Comparison of ENCODE assay signal across 23 cellular contexts in the genomic region with DNA sequence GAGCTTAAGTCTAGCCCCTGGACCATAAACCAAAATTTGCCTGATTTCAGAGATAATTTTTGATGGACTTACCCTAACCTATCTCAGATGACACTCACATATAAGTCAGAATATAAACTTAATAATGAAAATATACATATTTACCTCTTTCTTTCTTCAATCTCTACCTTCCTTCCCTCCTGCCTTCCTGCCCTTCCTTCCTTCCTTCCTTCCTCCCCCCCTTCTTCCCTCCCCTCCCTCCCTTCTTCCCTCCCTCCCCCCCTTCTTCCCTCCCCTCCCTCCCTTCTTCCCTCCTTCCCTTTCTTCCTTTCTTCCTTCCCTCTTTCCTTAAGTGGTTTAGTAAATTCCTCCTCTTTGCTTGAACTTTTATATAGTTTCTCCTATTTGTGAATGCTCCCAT.
DNase-seq lines count a peak whose midpoint lies in the region; ATAC-seq and TF ChIP-seq lines count a peak whose summit lies in the region.
"Had no signal": no experiment of that assay in that cellular context is flagged by ENCODE, and none has a peak within 500 bp of the region (broad histone marks: within the 10 kb centered on the region; RNA-seq: fewer than 3 reads in every experiment).

No MANE protein-coding gene starts in this region.

- H3K27ac Mint-ChIP-seq in brain, result peak overlapping the region in 4 of 5 experiments; percentile 17 to 85 (median 36)
- H3K27ac Mint-ChIP-seq in mesothelial cell of epicardium, result peak overlapping the region; percentile 64
- peak overlapping the region; percentile 52 for H3K27ac Mint-ChIP-seq in neural progenitor cell
- H3K27ac Mint-ChIP-seq in activated CD8-positive, alpha-beta memory T cell treated with anti-CD3 and anti-CD28 coated beads, Interleukin-2, amount 10 ng/mL, durations not matched to agents 7 days and 5 days, result no peak overlapping the region
- H3K27ac Mint-ChIP-seq: CD14-positive monocyte; CD4-positive, alpha-beta memory T cell; CD4-positive, CD25-positive, alpha-beta regulatory T cell; CD8-positive, alpha-beta memory T cell had no signal

- no peak overlapping the region for H3K4me2 ChIP-seq in neural progenitor cell
- H3K4me2 ChIP-seq: BLaER1 had no signal

- no peak overlapping the region for H3K9ac ChIP-seq in neural progenitor cell
- H3K9ac ChIP-seq: BLaER1 had no signal

- no peak overlapping the region for H3K27ac ChIP-seq in neural progenitor cell
- H3K27ac ChIP-seq: BLaER1 had no signal

- peaks cover 11% of the 10 kb centered on the region for H3F3A ChIP-seq in neural progenitor cell (ENCODE audit: low read depth)

- no peaks in the 10 kb centered on the region for H3K79me2 ChIP-seq in neural progenitor cell (ENCODE audit: low read depth)

- no peak for ATAC-seq in activated CD8-positive, alpha-beta memory T cell treated with anti-CD3 and anti-CD28 coated beads, Interleukin-2, amount 10 ng/mL, durations not matched to agents 7 days and 5 days
- ATAC-seq: GM12878 had no signal

- CTCF ChIA-PET in activated CD8-positive, alpha-beta memory T cell treated with anti-CD3 and anti-CD28 coated beads, Interleukin-2, amount 10 ng/mL, durations not matched to agents 7 days and 5 days (lab: Charles Lee), result no interaction called here

- no peaks in the 10 kb centered on the region for H3K36me3 ChIP-seq in neural progenitor cell
- H3K36me3 ChIP-seq: BE2C, BLaER1 had no signal

- H3K4me3 Mint-ChIP-seq in brain (no peak overlapping the region), mesothelial cell of epicardium (no peak overlapping the region), neural progenitor cell (no peak overlapping the region)
- H3K4me3 Mint-ChIP-seq in activated CD8-positive, alpha-beta memory T cell treated with anti-CD3 and anti-CD28 coated beads, Interleukin-2, amount 10 ng/mL, durations not matched to agents 7 days and 5 days, result no peak overlapping the region
- H3K4me3 Mint-ChIP-seq: CD14-positive monocyte; CD4-positive, alpha-beta memory T cell; CD4-positive, CD25-positive, alpha-beta regulatory T cell; CD8-positive, alpha-beta memory T cell had no signal

- intact Hi-C loops in posterior cingulate gyrus (cut with DNase I), result loop anchor here (10.0 kb wide), 1 partner anchor 45 kb away; no protein-coding TSS in a partner anchor

- H3K4me3 ChIP-seq in neural progenitor cell, result no peak overlapping the region
- H3K4me3 ChIP-seq: BLaER1, GM12878 had no signal

- H2AFZ ChIP-seq in neural progenitor cell (replicated peaks), result no peak overlapping the region

- H3K27me3 Mint-ChIP-seq in brain (peaks cover 7% of the 10 kb centered on the region), mesothelial cell of epicardium (ENCODE audit: low read depth) (no peaks in the 10 kb centered on the region), neural progenitor cell (ENCODE audit: insufficient read depth, low read depth) (no peaks in the 10 kb centered on the region)
- H3K27me3 Mint-ChIP-seq in activated CD8-positive, alpha-beta memory T cell treated with anti-CD3 and anti-CD28 coated beads, Interleukin-2, amount 10 ng/mL, durations not matched to agents 7 days and 5 days, result peaks cover 2% of the 10 kb centered on the region
- H3K27me3 Mint-ChIP-seq: CD4-positive, alpha-beta memory T cell had no signal

- H4K20me1 ChIP-seq in neural progenitor cell (ENCODE audit: low read depth), result no peaks in the 10 kb centered on the region
- H4K20me1 ChIP-seq: BLaER1 had no signal

- H3K4me1 ChIP-seq in neural progenitor cell, result peaks cover 30% of the 10 kb centered on the region
- H3K4me1 ChIP-seq: BE2C, BLaER1 had no signal

- H3K9me3 ChIP-seq in neural progenitor cell (ENCODE audit: low read depth), result no peaks in the 10 kb centered on the region
- H3K9me3 ChIP-seq: BE2C, BLaER1 had no signal

- H3K27me3 ChIP-seq in neural progenitor cell, result no peaks in the 10 kb centered on the region
- H3K27me3 ChIP-seq: BE2C, BLaER1 had no signal

- peaks cover 77% of the 10 kb centered on the region for H3K4me1 Mint-ChIP-seq in brain
- H3K4me1 Mint-ChIP-seq in mesothelial cell of epicardium, result peaks cover 35% of the 10 kb centered on the region
- H3K4me1 Mint-ChIP-seq in neural progenitor cell, result peaks cover 52% of the 10 kb centered on the region
- no peaks in the 10 kb centered on the region for H3K4me1 Mint-ChIP-seq in activated CD8-positive, alpha-beta memory T cell treated with anti-CD3 and anti-CD28 coated beads, Interleukin-2, amount 10 ng/mL, durations not matched to agents 7 days and 5 days
- H3K4me1 Mint-ChIP-seq: CD4-positive, alpha-beta memory T cell; CD4-positive, CD25-positive, alpha-beta regulatory T cell; CD8-positive, alpha-beta memory T cell had no signal

- H3K9me3 Mint-ChIP-seq in brain, result peaks cover 0 to 6% (median 0%) of the 10 kb centered on the region in 5 experiments
- no peaks in the 10 kb centered on the region for H3K9me3 Mint-ChIP-seq in mesothelial cell of epicardium
- peaks cover 7% of the 10 kb centered on the region for H3K9me3 Mint-ChIP-seq in neural progenitor cell
- H3K9me3 Mint-ChIP-seq in activated CD8-positive, alpha-beta memory T cell treated with anti-CD3 and anti-CD28 coated beads, Interleukin-2, amount 10 ng/mL, durations not matched to agents 7 days and 5 days (ENCODE audit: low read depth), result no peaks in the 10 kb centered on the region
- H3K9me3 Mint-ChIP-seq: CD4-positive, alpha-beta memory T cell; CD8-positive, alpha-beta memory T cell had no signal

- DNase-seq in mesothelial cell of epicardium (ENCODE audit: low spot score in 2 of 2, unreplicated experiment in 2 of 2), result no peak
- no peak for DNase-seq in neural progenitor cell (ENCODE audit: low spot score)
- DNase-seq in activated CD8-positive, alpha-beta memory T cell treated with anti-CD3 and anti-CD28 coated beads, Interleukin-2, amount 10 ng/mL, durations not matched to agents 7 days and 5 days, result no peak
- DNase-seq in posterior cingulate gyrus, result no peak
- DNase-seq: 8988T; ACHN; BE2C; C1 segment of cervical spinal cord; CD4-positive, alpha-beta memory T cell; CD4-positive, CD25-positive, alpha-beta regulatory T cell; CD8-positive, alpha-beta memory T cell; COR-L47; DMS 273 treated with DMSO at 0.1 percent for 48 hours; DMS153; DMS53; DMS79; DND-41; EL; GDM1 had no signal

- TF ChIP-seq CTCF in brain (conservative IDR thresholded peaks at IDR 0.05) (no peak), mesothelial cell of epicardium (IDR thresholded peaks at IDR 0.05; ENCODE audit: unreplicated experiment) (no peak), neural progenitor cell (IDR thresholded peaks at IDR 0.05) (no peak)

- no peaks in the 10 kb centered on the region for H3K36me3 Mint-ChIP-seq in brain
- no peaks in the 10 kb centered on the region for H3K36me3 Mint-ChIP-seq in mesothelial cell of epicardium
- peaks cover 1% of the 10 kb centered on the region for H3K36me3 Mint-ChIP-seq in neural progenitor cell
- H3K36me3 Mint-ChIP-seq in activated CD8-positive, alpha-beta memory T cell treated with anti-CD3 and anti-CD28 coated beads, Interleukin-2, amount 10 ng/mL, durations not matched to agents 7 days and 5 days, result no peaks in the 10 kb centered on the region
- H3K36me3 Mint-ChIP-seq: CD14-positive monocyte; CD4-positive, alpha-beta memory T cell; CD4-positive, CD25-positive, alpha-beta regulatory T cell; CD8-positive, alpha-beta memory T cell had no signal
